ENCODE assay signal across 3 cellular contexts in genomic region chr12:69789351-69789750, GRCh38.
"Had no signal": no experiment of that assay in that cellular context is flagged by ENCODE, and none has a peak within 500 bp of the region (broad histone marks: within the 10 kb centered on the region; RNA-seq: fewer than 3 reads in every experiment).

No MANE protein-coding gene starts in this region.

- ATAC-seq: GM12878 had no signal

- H3K4me3 ChIP-seq: GM12878 had no signal

- DNase-seq: GDM1, GF-D8 had no signal
